9 cellular contexts compared by ENCODE assay signal in the genomic region with DNA sequence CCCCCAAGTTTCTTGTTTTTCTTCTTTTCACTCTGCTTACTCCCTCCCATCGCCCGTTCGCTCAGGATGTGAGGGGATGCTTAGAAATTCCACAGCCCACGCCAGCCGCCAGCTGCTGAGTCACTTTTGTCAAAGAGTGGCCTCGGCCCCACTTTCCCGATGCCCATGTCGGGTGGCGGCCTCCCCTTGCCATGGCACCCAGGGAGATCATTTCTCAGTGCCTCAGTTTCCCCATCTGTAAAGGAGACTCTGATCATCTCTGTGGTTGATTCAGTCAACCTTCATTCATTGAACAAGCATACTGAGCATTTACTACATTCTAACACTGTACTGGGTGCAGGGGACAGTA. TPM values are rescaled to one million over a fixed set of nuclear protein-coding genes. Genes with fewer than 3 reads are reported as not detected.
DNase-seq lines count a peak whose midpoint lies in the region; ATAC-seq and TF ChIP-seq lines count a peak whose summit lies in the region.
"Had no signal": no experiment of that assay in that cellular context is flagged by ENCODE, and none has a peak within 500 bp of the region (broad histone marks: within the 10 kb centered on the region; RNA-seq: fewer than 3 reads in every experiment).

No MANE protein-coding gene starts in this region.

- WGBS in testis, 2 donors = 21 to 26% methylated on average over 9 of the region's 9 CpGs

- H3K27ac ChIP-seq in layer of hippocampus (ENCODE audit: low read depth, low read length) (peak overlapping the region; percentile 81), testis (peak overlapping the region; percentile 81 to 89)
- H3K27ac ChIP-seq: 22Rv1 had no signal

- H3K27me3 ChIP-seq in layer of hippocampus (ENCODE audit: control insufficient read depth, insufficient read depth, low read length) (no peaks in the 10 kb centered on the region), testis (no peaks in the 10 kb centered on the region)

- H3K4me1 Mint-ChIP-seq in T-helper 1 cell treated with Interleukin-12 subunit alpha and Interleukin-12 subunit beta and Interleukin-4 antibody, amounts not matched to agents 30 μg/mL and 1 μg/mL, for 36 hours (ENCODE audit: low read depth) = peaks cover 16% of the 10 kb centered on the region
- peaks cover 5% of the 10 kb centered on the region for H3K4me1 Mint-ChIP-seq in activated T-helper 2 cell treated with anti-CD3 and anti-CD28 coated beads, Interferon-gamma antibody, Interleukin-2, Interleukin-4, amounts not matched to agents 10 μg/mL and 5 μg/mL and 100 μg/mL, durations not matched to agents 14 hours and 24 hours and 36 hours (ENCODE audit: low read depth)

- H3K27ac Mint-ChIP-seq in T-helper 1 cell treated with Interleukin-12 subunit alpha and Interleukin-12 subunit beta and Interleukin-4 antibody, amounts not matched to agents 30 μg/mL and 1 μg/mL, for 36 hours = peak overlapping the region; percentile 67
- H3K27ac Mint-ChIP-seq in activated T-helper 2 cell treated with anti-CD3 and anti-CD28 coated beads, Interferon-gamma antibody, Interleukin-2, Interleukin-4, amounts not matched to agents 10 μg/mL and 5 μg/mL and 100 μg/mL, durations not matched to agents 14 hours and 24 hours and 36 hours = no peak overlapping the region

- no peak for TF ChIP-seq POLR2A in testis (IDR thresholded peaks at IDR 0.05)

- TF ChIP-seq CTCF in testis (IDR thresholded peaks at IDR 0.05) = no peak

- DNase-seq in T-helper 1 cell (no peak), testis (no peak), NOMO-1 treated with DMSO at 0.1 percent for 48 hours (lab: John Stamatoyannopoulos, UW; ENCODE audit: unreplicated experiment) (no peak), NCI-H2107 (lab: John Stamatoyannopoulos, UW) (no peak)
- DNase-seq in activated T-helper 2 cell treated with anti-CD3 and anti-CD28 coated beads, Interferon-gamma antibody, Interleukin-2, Interleukin-4, amounts not matched to agents 10 μg/mL and 5 μg/mL and 100 μg/mL, durations not matched to agents 14 hours and 24 hours and 36 hours (ENCODE audit: low spot score) = no peak

- H3K36me3 Mint-ChIP-seq in T-helper 1 cell treated with Interleukin-12 subunit alpha and Interleukin-12 subunit beta and Interleukin-4 antibody, amounts not matched to agents 30 μg/mL and 1 μg/mL, for 36 hours (ENCODE audit: low read depth) = peaks cover 4% of the 10 kb centered on the region
- H3K36me3 Mint-ChIP-seq in activated T-helper 2 cell treated with anti-CD3 and anti-CD28 coated beads, Interferon-gamma antibody, Interleukin-2, Interleukin-4, amounts not matched to agents 10 μg/mL and 5 μg/mL and 100 μg/mL, durations not matched to agents 14 hours and 24 hours and 36 hours (ENCODE audit: low read depth) = no peaks in the 10 kb centered on the region

- H3K9me3 ChIP-seq in testis = no peaks in the 10 kb centered on the region

- intact Hi-C loops in activated T-helper 2 cell treated with anti-CD3 and anti-CD28 coated beads, Interferon-gamma antibody, Interleukin-2, Interleukin-4, amounts not matched to agents 10 μg/mL and 5 μg/mL and 100 μg/mL, durations not matched to agents 14 hours and 24 hours and 36 hours (cut with micrococcal nuclease) = no loop called here
- intact Hi-C loops in testis (cut with DNase I; ENCODE audit: low total_unique reads) = no loop called here

- H3K4me3 ChIP-seq in testis = peak overlapping the region in 1 of 2 donors; percentile 66

- H3K4me1 ChIP-seq in testis = peaks cover 29% of the 10 kb centered on the region

- no peaks in the 10 kb centered on the region for H3K36me3 ChIP-seq in testis (ENCODE audit: low read depth, missing control alignments)

- no peaks in the 10 kb centered on the region for H3K9me3 Mint-ChIP-seq in T-helper 1 cell treated with Interleukin-12 subunit alpha and Interleukin-12 subunit beta and Interleukin-4 antibody, amounts not matched to agents 30 μg/mL and 1 μg/mL, for 36 hours
- no peaks in the 10 kb centered on the region for H3K9me3 Mint-ChIP-seq in activated T-helper 2 cell treated with anti-CD3 and anti-CD28 coated beads, Interferon-gamma antibody, Interleukin-2, Interleukin-4, amounts not matched to agents 10 μg/mL and 5 μg/mL and 100 μg/mL, durations not matched to agents 14 hours and 24 hours and 36 hours

- ATAC-seq in HG02884 (IDR thresholded peaks at IDR 0.05; ENCODE audit: unreplicated experiment) = no peak

- H3K4me3 Mint-ChIP-seq in T-helper 1 cell treated with Interleukin-12 subunit alpha and Interleukin-12 subunit beta and Interleukin-4 antibody, amounts not matched to agents 30 μg/mL and 1 μg/mL, for 36 hours = peak overlapping the region; percentile 77
- H3K4me3 Mint-ChIP-seq in activated T-helper 2 cell treated with anti-CD3 and anti-CD28 coated beads, Interferon-gamma antibody, Interleukin-2, Interleukin-4, amounts not matched to agents 10 μg/mL and 5 μg/mL and 100 μg/mL, durations not matched to agents 14 hours and 24 hours and 36 hours (ENCODE audit: low read depth) = peak overlapping the region; percentile 77

- H3K27me3 Mint-ChIP-seq in T-helper 1 cell treated with Interleukin-12 subunit alpha and Interleukin-12 subunit beta and Interleukin-4 antibody, amounts not matched to agents 30 μg/mL and 1 μg/mL, for 36 hours (ENCODE audit: low read depth) = peaks cover 30% of the 10 kb centered on the region
- H3K27me3 Mint-ChIP-seq in activated T-helper 2 cell treated with anti-CD3 and anti-CD28 coated beads, Interferon-gamma antibody, Interleukin-2, Interleukin-4, amounts not matched to agents 10 μg/mL and 5 μg/mL and 100 μg/mL, durations not matched to agents 14 hours and 24 hours and 36 hours (ENCODE audit: low read depth) = peaks cover 30% of the 10 kb centered on the region

RNA-seq across cellular contexts. Expression of a gene that starts 0.4 kb away (rescaled TPM):
- total RNA-seq in activated T-helper 2 cell treated with anti-CD3 and anti-CD28 coated beads, Interferon-gamma antibody, Interleukin-2, Interleukin-4, amounts not matched to agents 10 μg/mL and 5 μg/mL and 100 μg/mL, durations not matched to agents 14 hours and 24 hours and 36 hours = 0.46 and 1.3 TPM in 2 replicates
- 10 to 100 TPM; 71.2 to 87.0 TPM for total RNA-seq in testis
- polyA plus RNA-seq in testis (ENCODE audit: insufficient read depth, low read depth, low replicate concordance) = 61.6 TPM

RNA-seq across cellular contexts. Expression of a gene that starts 10.6 kb away (rescaled TPM):
- total RNA-seq in activated T-helper 2 cell treated with anti-CD3 and anti-CD28 coated beads, Interferon-gamma antibody, Interleukin-2, Interleukin-4, amounts not matched to agents 10 μg/mL and 5 μg/mL and 100 μg/mL, durations not matched to agents 14 hours and 24 hours and 36 hours = not detected in 2 replicates
- 1 to 10 TPM; 3.4 to 5.2 TPM for total RNA-seq in testis
- polyA plus RNA-seq in testis (ENCODE audit: insufficient read depth, low read depth, low replicate concordance) = 3.4 TPM

RNA-seq across cellular contexts. Expression of a gene that starts 33.9 kb away (rescaled TPM):
- total RNA-seq in activated T-helper 2 cell treated with anti-CD3 and anti-CD28 coated beads, Interferon-gamma antibody, Interleukin-2, Interleukin-4, amounts not matched to agents 10 μg/mL and 5 μg/mL and 100 μg/mL, durations not matched to agents 14 hours and 24 hours and 36 hours = not detected in 2 replicates
- total RNA-seq in testis = under 1 TPM in 1 of 2 donors, not detected in 1; 0.12 TPM
- not detected for polyA plus RNA-seq in testis (ENCODE audit: insufficient read depth, low read depth, low replicate concordance)

Comparison
In these comparisons a context has a peak if more than half of its experiments do, and no peak if none do; other contexts are left out.
1. RNA of a gene that starts 0.4 kb away (total RNA-seq): 71.2 to 87.0 TPM in testis; 0.46 to 1.3 TPM in activated T-helper 2 cell treated with anti-CD3 and anti-CD28 coated beads, Interferon-gamma antibody, Interleukin-2, Interleukin-4, amounts not matched to agents 10 μg/mL and 5 μg/mL and 100 μg/mL, durations not matched to agents 14 hours and 24 hours and 36 hours; every median in the first group is over 10 times any median in the second.